In the genomic region with DNA sequence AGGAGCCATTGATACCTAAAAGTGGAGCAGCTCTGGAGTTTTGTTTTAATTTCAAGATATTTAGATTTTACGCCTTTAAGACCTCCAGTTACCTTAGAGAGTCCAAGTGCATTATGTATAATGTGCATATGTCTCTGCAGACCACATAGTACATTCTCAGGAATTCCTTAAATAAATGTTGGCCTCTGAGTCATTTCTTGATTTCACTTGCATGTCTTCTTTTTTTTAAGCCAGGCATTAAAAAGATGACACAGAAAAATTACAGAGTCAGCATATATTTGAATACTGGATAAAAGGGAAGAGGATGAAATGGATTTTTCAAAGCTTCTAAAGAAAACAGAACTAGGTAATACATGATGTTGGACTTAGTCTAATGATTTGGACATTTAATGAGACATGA, we compare ENCODE assay signal across 24 cellular contexts.
A peak's percentile ranks its signal among the peaks of the same experiment; 100 is the strongest.
DNase-seq lines count a peak whose midpoint lies in the region; ATAC-seq, FAIRE-seq and TF ChIP-seq lines count a peak whose summit lies in the region.
"Had no signal": no experiment of that assay in that cellular context is flagged by ENCODE, and none has a peak within 500 bp of the region (broad histone marks: within the 10 kb centered on the region; RNA-seq: fewer than 3 reads in every experiment).

No MANE protein-coding gene starts in this region.

- no peak for TF ChIP-seq POLR2A in body of pancreas (IDR thresholded peaks at IDR 0.05)

- no peak overlapping the region for H4K91ac ChIP-seq in mesenchymal stem cell (ENCODE audit: low read length)

- no peaks in the 10 kb centered on the region for H4K20me1 ChIP-seq in KMS-11 (ENCODE audit: insufficient read depth)

- H3K36me3 ChIP-seq in KMS-11 (ENCODE audit: insufficient read depth), result no peaks in the 10 kb centered on the region
- H3K36me3 ChIP-seq in bronchial epithelial cell (ENCODE audit: control insufficient read depth, insufficient read depth, low read length), result no peaks in the 10 kb centered on the region
- H3K36me3 ChIP-seq in mesenchymal stem cell (ENCODE audit: control insufficient read depth in 1 of 2, insufficient read depth in 2 of 2, low read depth in 1 of 2, low read length in 2 of 2), result no peaks in the 10 kb centered on the region
- no peaks in the 10 kb centered on the region for H3K36me3 ChIP-seq in body of pancreas (replicated peaks in 1 of 2; ENCODE audit: insufficient read depth in 1 of 2, low read depth in 2 of 2)
- H3K36me3 ChIP-seq: pancreas had no signal

- H3K4me1 ChIP-seq in KMS-11 (ENCODE audit: low read depth, poor library complexity, severe bottlenecking) (peaks cover 50% of the 10 kb centered on the region), mesenchymal stem cell (ENCODE audit: control insufficient read depth, insufficient read depth, low read depth, low read length) (peaks cover 6% of the 10 kb centered on the region), body of pancreas (no peaks in the 10 kb centered on the region)
- H3K4me1 ChIP-seq: pancreas had no signal

- no peak overlapping the region for H4K8ac ChIP-seq in mesenchymal stem cell (ENCODE audit: low read length)

- DNase-seq in ELR (ENCODE audit: low read depth) (peak; percentile 86), bronchial epithelial cell (ENCODE audit: low read depth) (peak; percentile 61), mesenchymal stem cell (peak; percentile 49), body of pancreas (no peak), mesenteric fat pad (ENCODE audit: low spot score) (no peak)
- DNase-seq: activated CD4-positive, alpha-beta memory T cell treated with anti-CD3 and anti-CD28 coated beads for 36 hours; activated T-cell treated with anti-CD3 and anti-CD28 coated beads, Interleukin-2, amount 50 U/mL, for 1 hour; dorsolateral prefrontal cortex; head of caudate nucleus; naive thymus-derived CD4-positive, alpha-beta T cell; NCI-H2029; NCI-H524 treated with DMSO at 0.1 percent for 48 hours; pancreas; SHP77 treated with DMSO at 0.1 percent for 48 hours; substantia nigra had no signal

- no peak overlapping the region for H3K4me3 Mint-ChIP-seq in activated T-helper 17 cell treated with anti-CD3 and anti-CD28 coated beads, Interleukin-2, amount 50 U/mL, for 72 hours
- H3K4me3 Mint-ChIP-seq: activated CD4-positive, alpha-beta memory T cell treated with anti-CD3 and anti-CD28 coated beads for 36 hours; activated naive CD4-positive, alpha-beta T cell treated with anti-CD3 and anti-CD28 coated beads, Interleukin-2, amount 50 U/mL, for 24 hours; naive thymus-derived CD4-positive, alpha-beta T cell; T-helper 1 cell treated with Interleukin-12 subunit alpha and Interleukin-12 subunit beta and Interleukin-4 antibody, amounts not matched to agents 30 μg/mL and 1 μg/mL, for 36 hours had no signal

- peak overlapping the region; percentile 81 for H3K4me2 ChIP-seq in KMS-11
- no peak overlapping the region for H3K4me2 ChIP-seq in mesenchymal stem cell (ENCODE audit: low read length, poor library complexity, severe bottlenecking)

- H2BK120ac ChIP-seq in mesenchymal stem cell (ENCODE audit: low read depth, low read length), result no peak overlapping the region

- no peaks in the 10 kb centered on the region for H3K4me1 Mint-ChIP-seq in activated T-helper 17 cell treated with anti-CD3 and anti-CD28 coated beads, Interleukin-2, amount 50 U/mL, for 72 hours
- H3K4me1 Mint-ChIP-seq: activated naive CD4-positive, alpha-beta T cell treated with anti-CD3 and anti-CD28 coated beads, Interleukin-2, amount 50 U/mL, for 24 hours had no signal

- H3K14ac ChIP-seq in mesenchymal stem cell (ENCODE audit: low read length in 2 of 2), result no peak overlapping the region

- H2BK5ac ChIP-seq in mesenchymal stem cell (ENCODE audit: low read depth, low read length, poor library complexity, severe bottlenecking), result no peak overlapping the region

- H3K9me3 ChIP-seq in mesenchymal stem cell (ENCODE audit: control insufficient read depth, low read length) (no peaks in the 10 kb centered on the region), body of pancreas (no peaks in the 10 kb centered on the region)
- H3K9me3 ChIP-seq: pancreas had no signal

- intact Hi-C loops in body of pancreas (cut with DNase I), result no loop called here

- no peak overlapping the region for H3K4ac ChIP-seq in mesenchymal stem cell (ENCODE audit: low read depth in 1 of 2, low read length in 2 of 2)

- H3K4me3 ChIP-seq in KMS-11 (IDR thresholded peaks at IDR 0.05; ENCODE audit: insufficient read depth, low read depth, low read length), result no peak overlapping the region
- H3K4me3 ChIP-seq in bronchial epithelial cell (ENCODE audit: low read depth, low read length), result no peak overlapping the region
- no peak overlapping the region for H3K4me3 ChIP-seq in mesenchymal stem cell (ENCODE audit: insufficient read depth in 1 of 2, low read depth in 1 of 2, low read length in 2 of 2)
- H3K4me3 ChIP-seq in body of pancreas, result no peak overlapping the region
- H3K4me3 ChIP-seq: dorsolateral prefrontal cortex, lung, pancreas had no signal

- no peaks in the 10 kb centered on the region for H3K79me2 ChIP-seq in KMS-11 (ENCODE audit: insufficient read depth, low read depth)

- no peak for FAIRE-seq in bronchial epithelial cell (lab: Jason Lieb, UNC)
- FAIRE-seq: pancreas, urothelium cell line had no signal

- no CpG with 5 or more reads among the region's 1 CpG for WGBS in mesenchymal stem cell
- 79 to 85% methylated on average over 1 of the region's 1 CpG for WGBS in body of pancreas, 2 donors

- no peak overlapping the region for H3K23ac ChIP-seq in mesenchymal stem cell (ENCODE audit: low read length in 2 of 2)

- H2BK12ac ChIP-seq in mesenchymal stem cell (ENCODE audit: low read length in 2 of 2), result no peak overlapping the region

- H3K9me3 Mint-ChIP-seq in activated T-helper 17 cell treated with anti-CD3 and anti-CD28 coated beads, Interleukin-2, amount 50 U/mL, for 72 hours, result no peaks in the 10 kb centered on the region
- H3K9me3 Mint-ChIP-seq: activated CD4-positive, alpha-beta memory T cell treated with anti-CD3 and anti-CD28 coated beads for 36 hours; activated naive CD4-positive, alpha-beta T cell treated with anti-CD3 and anti-CD28 coated beads, Interleukin-2, amount 50 U/mL, for 24 hours; T-helper 1 cell treated with Interleukin-12 subunit alpha and Interleukin-12 subunit beta and Interleukin-4 antibody, amounts not matched to agents 30 μg/mL and 1 μg/mL, for 36 hours; WTC11 had no signal

- no peak overlapping the region for H3K9ac ChIP-seq in KMS-11
- H3K9ac ChIP-seq in mesenchymal stem cell (ENCODE audit: low read length), result no peak overlapping the region

- no peaks in the 10 kb centered on the region for H3K79me1 ChIP-seq in mesenchymal stem cell (replicated peaks; ENCODE audit: low read length, poor library complexity, severe bottlenecking)

- no peak for ATAC-seq in body of pancreas
- no peak for ATAC-seq in HG02852 (IDR thresholded peaks at IDR 0.05; ENCODE audit: unreplicated experiment)
- no peak for ATAC-seq in activated T-helper 17 cell treated with anti-CD3 and anti-CD28 coated beads, Interleukin-2, amount 50 U/mL, for 72 hours (replicated peaks)
- ATAC-seq: esophagus mucosa; naive thymus-derived CD4-positive, alpha-beta T cell had no signal

- H2AK5ac ChIP-seq in mesenchymal stem cell (ENCODE audit: low read length, severe bottlenecking), result no peak overlapping the region

- H2BK15ac ChIP-seq in mesenchymal stem cell (ENCODE audit: low read depth, poor library complexity, severe bottlenecking), result no peak overlapping the region

- TF ChIP-seq CTCF in KMS-11 (conservative IDR thresholded peaks at IDR 0.05; ENCODE audit: low read depth, low read length), result no peak
- TF ChIP-seq CTCF in bronchial epithelial cell (IDR thresholded peaks at IDR 0.05; ENCODE audit: insufficient read depth, low read length, severe bottlenecking), result no peak
- no peak for TF ChIP-seq CTCF in body of pancreas (IDR thresholded peaks at IDR 0.05)

- H3K27me3 Mint-ChIP-seq in activated T-helper 17 cell treated with anti-CD3 and anti-CD28 coated beads, Interleukin-2, amount 50 U/mL, for 72 hours, result peaks cover 28% of the 10 kb centered on the region

- H3K27ac ChIP-seq in KMS-11 (peak overlapping the region; percentile 67), mesenchymal stem cell (ENCODE audit: low read length, poor library complexity, severe bottlenecking) (peak overlapping the region; percentile 4), body of pancreas (no peak overlapping the region)
- H3K27ac ChIP-seq: dorsolateral prefrontal cortex, pancreas had no signal

- no peak overlapping the region for H3K27ac Mint-ChIP-seq in activated T-helper 17 cell treated with anti-CD3 and anti-CD28 coated beads, Interleukin-2, amount 50 U/mL, for 72 hours
- H3K27ac Mint-ChIP-seq: activated CD4-positive, alpha-beta memory T cell treated with anti-CD3 and anti-CD28 coated beads for 36 hours; naive thymus-derived CD4-positive, alpha-beta T cell; T-helper 1 cell treated with Interleukin-12 subunit alpha and Interleukin-12 subunit beta and Interleukin-4 antibody, amounts not matched to agents 30 μg/mL and 1 μg/mL, for 36 hours had no signal

- no peak overlapping the region for H3K18ac ChIP-seq in mesenchymal stem cell (ENCODE audit: low read depth in 1 of 2, low read length in 2 of 2)

- no peak overlapping the region for H2AFZ ChIP-seq in KMS-11 (ENCODE audit: low read depth)
- H2AFZ ChIP-seq in mesenchymal stem cell (ENCODE audit: low read depth, low read length), result no peak overlapping the region

- H3K27me3 ChIP-seq in KMS-11 (ENCODE audit: insufficient read depth, low read depth) (no peaks in the 10 kb centered on the region), bronchial epithelial cell (ENCODE audit: control insufficient read depth, insufficient read depth, low read length) (no peaks in the 10 kb centered on the region), mesenchymal stem cell (ENCODE audit: control insufficient read depth in 1 of 2, insufficient read depth in 1 of 2, low read length in 2 of 2) (no peaks in the 10 kb centered on the region), body of pancreas (no peaks in the 10 kb centered on the region)
- H3K27me3 ChIP-seq: dorsolateral prefrontal cortex, pancreas had no signal

- no peaks in the 10 kb centered on the region for H3K36me3 Mint-ChIP-seq in activated T-helper 17 cell treated with anti-CD3 and anti-CD28 coated beads, Interleukin-2, amount 50 U/mL, for 72 hours (ENCODE audit: low read depth)
- H3K36me3 Mint-ChIP-seq: activated CD4-positive, alpha-beta memory T cell treated with anti-CD3 and anti-CD28 coated beads for 36 hours; activated naive CD4-positive, alpha-beta T cell treated with anti-CD3 and anti-CD28 coated beads, Interleukin-2, amount 50 U/mL, for 24 hours; naive thymus-derived CD4-positive, alpha-beta T cell; WTC11 had no signal

Comparison
In these comparisons a context has a peak if more than half of its experiments do, and no peak if none do; other contexts are left out.
1. DNase-seq: peak in ELR (single experiment), bronchial epithelial cell (single experiment) and mesenchymal stem cell (single experiment); none in body of pancreas (0 of 4) and mesenteric fat pad (single experiment).
2. H3K27ac ChIP-seq: peak in KMS-11 (single experiment) and mesenchymal stem cell (single experiment); none in body of pancreas (0 of 4).